Comparison of ENCODE assay signal across 2 cellular contexts in genomic region chr12:67802723-67803122, GRCh38.
A peak's percentile ranks its signal among the peaks of the same experiment; 100 is the strongest.
TF ChIP-seq lines count a peak whose summit lies in the region.

No MANE protein-coding gene starts in this region.

TF ChIP-seq in GM23338, 12 proteins besides CTCF, POLR2A, EP300 and RAD21:
- 0 out of 2 replicates have a peak, but pooled peaks have one; percentile 68 for TF ChIP-seq ZNF462 (CRISPR knock-in tag; IDR thresholded peaks at IDR 0.05)
- no peak for TF ChIP-seq JUNB (IDR thresholded peaks at IDR 0.05; ENCODE audit: unreplicated experiment)

TF ChIP-seq in H1, 55 proteins besides CTCF, POLR2A, EP300 and RAD21:
- TF ChIP-seq ASH2L (IDR thresholded peaks at IDR 0.05; ENCODE audit: low read length): no peak
- no peak for TF ChIP-seq ATF3 (IDR thresholded peaks at IDR 0.05; ENCODE audit: insufficient read depth, low read depth, low read length)
- no peak for TF ChIP-seq JUND (IDR thresholded peaks at IDR 0.05; ENCODE audit: low read length)
- TF ChIP-seq SP4 (IDR thresholded peaks at IDR 0.05; ENCODE audit: low read length): no peak
- TF ChIP-seq NRF1 (IDR thresholded peaks at IDR 0.05; ENCODE audit: low read depth, low read length): no peak
- no peak for TF ChIP-seq CBX8 (IDR thresholded peaks at IDR 0.05; ENCODE audit: borderline replicate concordance, low read depth, low read length)
- TF ChIP-seq EZH2 (IDR thresholded peaks at IDR 0.05; ENCODE audit: low read depth, low read length, severe bottlenecking): no peak
- no peak for TF ChIP-seq SP1 (IDR thresholded peaks at IDR 0.05; ENCODE audit: low read depth, low read length)
- TF ChIP-seq EGR1 (IDR thresholded peaks at IDR 0.05; ENCODE audit: borderline replicate concordance, low read depth, low read length): no peak
- TF ChIP-seq GTF2F1 (IDR thresholded peaks at IDR 0.05; ENCODE audit: borderline replicate concordance, low read depth, low read length): no peak
- TF ChIP-seq HDAC2 (IDR thresholded peaks at IDR 0.05; ENCODE audit: borderline replicate concordance in 1 of 2, low read depth in 2 of 2, low read length in 2 of 2): no peak
- no peak for TF ChIP-seq KDM1A (IDR thresholded peaks at IDR 0.05; ENCODE audit: borderline replicate concordance, low read length)
- no peak for TF ChIP-seq NANOG (IDR thresholded peaks at IDR 0.05; ENCODE audit: insufficient read depth, low read depth, low read length, poor library complexity, severe bottlenecking)
- no peak for TF ChIP-seq RBBP5 (IDR thresholded peaks at IDR 0.05; ENCODE audit: borderline replicate concordance, low read depth, low read length)
- TF ChIP-seq RNF2 (IDR thresholded peaks at IDR 0.05; ENCODE audit: borderline replicate concordance, low read depth, low read length, missing control alignments, poor library complexity, severe bottlenecking): no peak
- TF ChIP-seq TCF12 (IDR thresholded peaks at IDR 0.05; ENCODE audit: low read depth, low read length): no peak
- no peak for TF ChIP-seq BRCA1 (IDR thresholded peaks at IDR 0.05; ENCODE audit: low read depth, low read length)
- TF ChIP-seq E2F6 (IDR thresholded peaks at IDR 0.05): no peak
TF ChIP-seq in H1: peak in this region for 0.
